8 cellular contexts compared by ENCODE assay signal in genomic region chr2:99559075-99559662, GRCh38.
A peak's percentile ranks its signal among the peaks of the same experiment; 100 is the strongest.
DNase-seq lines count a peak whose midpoint lies in the region; ATAC-seq, FAIRE-seq and TF ChIP-seq lines count a peak whose summit lies in the region.

No MANE protein-coding gene starts in this region.

- H3K79me2 ChIP-seq in smooth muscle cell (ENCODE audit: low read depth) = no peaks in the 10 kb centered on the region

- no peaks in the 10 kb centered on the region for H3K9me3 ChIP-seq in smooth muscle cell (replicated peaks; ENCODE audit: low read depth)

- ATAC-seq in HG02798 (IDR thresholded peaks at IDR 0.05; ENCODE audit: poor library complexity, unreplicated experiment) = peak; percentile 86
- ATAC-seq in GM18511 (IDR thresholded peaks at IDR 0.05; ENCODE audit: unreplicated experiment) = no peak

- H3K36me3 ChIP-seq in smooth muscle cell (ENCODE audit: low read depth) = no peaks in the 10 kb centered on the region

- no peak overlapping the region for H3K9ac ChIP-seq in smooth muscle cell (ENCODE audit: low read depth)

- WGBS in smooth muscle cell (ENCODE audit: low lambda C conversion rate) = 1% methylated on average over 17 of the region's 17 CpGs

- in situ Hi-C loops in astrocyte of the spinal cord (cut with HindIII; ENCODE audit: low sequenced_read_pairs) = no loop called here

- H3K27ac ChIP-seq in smooth muscle cell (ENCODE audit: low read depth) = no peak overlapping the region

- H3K4me1 ChIP-seq in smooth muscle cell (ENCODE audit: low read depth) = no peaks in the 10 kb centered on the region

- H3K4me3 ChIP-seq in astrocyte of the spinal cord (ENCODE audit: low read depth, low read length) = no peak overlapping the region
- no peak overlapping the region for H3K4me3 ChIP-seq in smooth muscle cell

- H2AFZ ChIP-seq in smooth muscle cell (ENCODE audit: low read depth) = no peak overlapping the region

- peak; percentile 97 for TF ChIP-seq CTCF in astrocyte of the spinal cord (IDR thresholded peaks at IDR 0.05; ENCODE audit: low read depth, low read length)
- TF ChIP-seq CTCF in smooth muscle cell (IDR thresholded peaks at IDR 0.05; ENCODE audit: borderline replicate concordance, insufficient read depth, poor library complexity, severe bottlenecking) = peak; percentile 99

- H3F3A ChIP-seq in smooth muscle cell (ENCODE audit: low read depth) = peaks cover 3% of the 10 kb centered on the region

- H3K27me3 ChIP-seq in smooth muscle cell (ENCODE audit: low read depth) = peaks cover 33% of the 10 kb centered on the region

- FAIRE-seq in G401.6 (lab: Jason Lieb, UNC) = peak; percentile 96

- H4K20me1 ChIP-seq in smooth muscle cell (ENCODE audit: low read depth) = no peaks in the 10 kb centered on the region

- DNase-seq in NCI-H2107 treated with DMSO at 0.1 percent for 48 hours (lab: John Stamatoyannopoulos, UW; ENCODE audit: unreplicated experiment) = peak; percentile 81
- peak; percentile 79 for DNase-seq in UCSD-AML1 (lab: John Stamatoyannopoulos, UW; ENCODE audit: unreplicated experiment)
- DNase-seq in astrocyte of the spinal cord (ENCODE audit: low read depth, low spot score) = peak; percentile 75
- DNase-seq in hypothalamus (lab: John Stamatoyannopoulos, UW) = peak; percentile 7 to 91 (median 69)
- DNase-seq in smooth muscle cell (lab: John Stamatoyannopoulos, UW; ENCODE audit: unreplicated experiment) = peak; percentile 75

- no peak overlapping the region for H3K4me2 ChIP-seq in smooth muscle cell
